Comparison of ENCODE assay signal across 31 cellular contexts in genomic region chr14:26593377-26593776, GRCh38. TPM values are rescaled to one million over a fixed set of nuclear protein-coding genes. Genes with fewer than 3 reads are reported as not detected.
"Had no signal": no experiment of that assay in that cellular context is flagged by ENCODE, and none has a peak within 500 bp of the region (broad histone marks: within the 10 kb centered on the region; RNA-seq: fewer than 3 reads in every experiment).

No MANE protein-coding gene starts in this region.

- H3K36me3 ChIP-seq: adrenal gland, left ventricle myocardium inferior, neutrophil, ovary, thoracic aorta, WERI-Rb-1 had no signal

- H3K9me3 ChIP-seq: adrenal gland, body of pancreas, left ventricle myocardium inferior, neutrophil, ovary, thoracic aorta had no signal

- ATAC-seq: activated CD4-positive, CD25-positive, alpha-beta regulatory T cell treated with anti-CD3 and anti-CD28 coated beads, Interleukin-2, amount 50 U/mL, for 24 hours; body of pancreas; effector memory CD8-positive, alpha-beta T cell; naive thymus-derived CD4-positive, alpha-beta T cell; T-helper 17 cell had no signal

- H3K27ac ChIP-seq: adrenal gland, body of pancreas, coronary artery, left ventricle myocardium inferior, neutrophil, ovary, thoracic aorta, WERI-Rb-1 had no signal

- H3K4me3 Mint-ChIP-seq: activated naive CD8-positive, alpha-beta T cell; effector memory CD8-positive, alpha-beta T cell; mesothelial cell of epicardium; naive thymus-derived CD4-positive, alpha-beta T cell; T-helper 17 cell had no signal

- H3K4me1 Mint-ChIP-seq: T-helper 17 cell had no signal

- H3K9me3 Mint-ChIP-seq: mesothelial cell of epicardium had no signal

- H3K36me3 Mint-ChIP-seq: mesothelial cell of epicardium; naive thymus-derived CD4-positive, alpha-beta T cell had no signal

- DNase-seq: activated CD4-positive, alpha-beta T cell treated with anti-CD3 and anti-CD28 coated beads for 48 hours; activated CD4-positive, alpha-beta T cell treated with anti-CD3 and anti-CD28 coated beads, Interleukin-2, amount 50 U/mL, for 48 hours; activated CD8-positive, alpha-beta memory T cell treated with anti-CD3 and anti-CD28 coated beads for 24 hours; activated effector memory CD4-positive, alpha-beta T cell treated with Interleukin-2 at 50 U/mL for 16 hours; activated naive CD4-positive, alpha-beta T cell treated with Interleukin-2 at 50 U/mL for 16 hours; adrenal gland; aorta; body of pancreas; effector memory CD8-positive, alpha-beta T cell; erythroblast; foreskin melanocyte; islet precursor cell; left ventricle myocardium inferior; naive thymus-derived CD4-positive, alpha-beta T cell; ovary; stimulated activated CD4-positive, alpha-beta T cell treated with anti-CD3 and anti-CD28 coated beads, Interleukin-15, amount 100 ng/mL, for 24 hours; stimulated activated CD4-positive, alpha-beta T cell treated with anti-CD3 and anti-CD28 coated beads, Interleukin-2, amount 100 ng/mL, for 24 hours; stimulated activated naive CD4-positive, alpha-beta T cell; T-helper 17 cell; T1000; trophoblast cell; WERI-Rb-1 had no signal

- H3K27ac Mint-ChIP-seq: activated naive CD8-positive, alpha-beta T cell; effector memory CD8-positive, alpha-beta T cell; mesothelial cell of epicardium; naive thymus-derived CD4-positive, alpha-beta T cell; progenitor cell of endocrine pancreas; T-helper 17 cell had no signal

- H3K27me3 ChIP-seq: adrenal gland, ovary had no signal

- H3K4me3 ChIP-seq: adrenal gland, body of pancreas, coronary artery, left ventricle myocardium inferior, lung, ovary, smooth muscle cell, thoracic aorta had no signal

- H3K4me1 ChIP-seq: adrenal gland, body of pancreas had no signal

- H3K4me2 ChIP-seq: smooth muscle cell had no signal

RNA-seq across cellular contexts. Expression of gene NOVA1, which starts 4.5 kb away (rescaled TPM):
- polyA plus RNA-seq: naive thymus-derived CD4-positive, alpha-beta T cell had no signal
